1 cellular context compared by ENCODE assay signal in the genomic region with DNA sequence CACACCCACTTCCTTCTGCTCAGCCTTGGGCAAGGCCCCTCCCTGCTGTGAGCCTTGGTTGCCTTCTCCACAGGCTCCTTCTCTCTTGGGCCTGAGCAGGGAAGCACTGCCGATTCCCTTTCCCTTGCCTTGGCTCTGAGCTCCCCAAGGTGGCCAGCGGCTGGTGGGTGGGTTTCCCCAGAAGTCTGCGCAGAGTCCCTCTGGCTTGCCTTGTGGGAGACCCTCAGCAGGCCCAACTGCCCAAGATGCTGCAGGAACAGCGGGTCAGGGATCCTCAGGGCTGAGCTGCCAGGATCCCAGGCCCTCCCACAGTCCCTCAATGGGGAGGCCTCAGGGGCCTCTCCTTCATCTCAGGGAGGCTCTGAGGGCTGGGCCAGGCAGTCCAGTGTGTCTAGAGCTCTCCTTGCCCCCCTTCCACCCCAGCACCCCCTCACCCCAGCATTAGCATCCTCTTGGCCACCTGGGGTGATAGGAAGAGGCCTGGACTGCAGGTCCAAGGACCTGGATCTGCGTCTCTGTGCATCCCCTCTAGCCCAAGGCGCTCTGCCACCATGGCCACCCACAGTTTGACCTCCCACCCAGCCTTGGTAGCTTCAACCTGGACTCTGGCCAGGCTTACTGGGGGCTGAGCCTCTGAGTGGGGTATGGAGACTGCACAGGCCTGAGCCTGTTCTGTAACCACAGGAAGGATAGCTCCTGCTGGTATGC.
TF ChIP-seq lines count a peak whose summit lies in the region.

No MANE protein-coding gene starts in this region.

TF ChIP-seq in H1, 55 proteins besides CTCF, POLR2A, EP300 and RAD21 (continued from another document):
- TF ChIP-seq, protein P1, sequence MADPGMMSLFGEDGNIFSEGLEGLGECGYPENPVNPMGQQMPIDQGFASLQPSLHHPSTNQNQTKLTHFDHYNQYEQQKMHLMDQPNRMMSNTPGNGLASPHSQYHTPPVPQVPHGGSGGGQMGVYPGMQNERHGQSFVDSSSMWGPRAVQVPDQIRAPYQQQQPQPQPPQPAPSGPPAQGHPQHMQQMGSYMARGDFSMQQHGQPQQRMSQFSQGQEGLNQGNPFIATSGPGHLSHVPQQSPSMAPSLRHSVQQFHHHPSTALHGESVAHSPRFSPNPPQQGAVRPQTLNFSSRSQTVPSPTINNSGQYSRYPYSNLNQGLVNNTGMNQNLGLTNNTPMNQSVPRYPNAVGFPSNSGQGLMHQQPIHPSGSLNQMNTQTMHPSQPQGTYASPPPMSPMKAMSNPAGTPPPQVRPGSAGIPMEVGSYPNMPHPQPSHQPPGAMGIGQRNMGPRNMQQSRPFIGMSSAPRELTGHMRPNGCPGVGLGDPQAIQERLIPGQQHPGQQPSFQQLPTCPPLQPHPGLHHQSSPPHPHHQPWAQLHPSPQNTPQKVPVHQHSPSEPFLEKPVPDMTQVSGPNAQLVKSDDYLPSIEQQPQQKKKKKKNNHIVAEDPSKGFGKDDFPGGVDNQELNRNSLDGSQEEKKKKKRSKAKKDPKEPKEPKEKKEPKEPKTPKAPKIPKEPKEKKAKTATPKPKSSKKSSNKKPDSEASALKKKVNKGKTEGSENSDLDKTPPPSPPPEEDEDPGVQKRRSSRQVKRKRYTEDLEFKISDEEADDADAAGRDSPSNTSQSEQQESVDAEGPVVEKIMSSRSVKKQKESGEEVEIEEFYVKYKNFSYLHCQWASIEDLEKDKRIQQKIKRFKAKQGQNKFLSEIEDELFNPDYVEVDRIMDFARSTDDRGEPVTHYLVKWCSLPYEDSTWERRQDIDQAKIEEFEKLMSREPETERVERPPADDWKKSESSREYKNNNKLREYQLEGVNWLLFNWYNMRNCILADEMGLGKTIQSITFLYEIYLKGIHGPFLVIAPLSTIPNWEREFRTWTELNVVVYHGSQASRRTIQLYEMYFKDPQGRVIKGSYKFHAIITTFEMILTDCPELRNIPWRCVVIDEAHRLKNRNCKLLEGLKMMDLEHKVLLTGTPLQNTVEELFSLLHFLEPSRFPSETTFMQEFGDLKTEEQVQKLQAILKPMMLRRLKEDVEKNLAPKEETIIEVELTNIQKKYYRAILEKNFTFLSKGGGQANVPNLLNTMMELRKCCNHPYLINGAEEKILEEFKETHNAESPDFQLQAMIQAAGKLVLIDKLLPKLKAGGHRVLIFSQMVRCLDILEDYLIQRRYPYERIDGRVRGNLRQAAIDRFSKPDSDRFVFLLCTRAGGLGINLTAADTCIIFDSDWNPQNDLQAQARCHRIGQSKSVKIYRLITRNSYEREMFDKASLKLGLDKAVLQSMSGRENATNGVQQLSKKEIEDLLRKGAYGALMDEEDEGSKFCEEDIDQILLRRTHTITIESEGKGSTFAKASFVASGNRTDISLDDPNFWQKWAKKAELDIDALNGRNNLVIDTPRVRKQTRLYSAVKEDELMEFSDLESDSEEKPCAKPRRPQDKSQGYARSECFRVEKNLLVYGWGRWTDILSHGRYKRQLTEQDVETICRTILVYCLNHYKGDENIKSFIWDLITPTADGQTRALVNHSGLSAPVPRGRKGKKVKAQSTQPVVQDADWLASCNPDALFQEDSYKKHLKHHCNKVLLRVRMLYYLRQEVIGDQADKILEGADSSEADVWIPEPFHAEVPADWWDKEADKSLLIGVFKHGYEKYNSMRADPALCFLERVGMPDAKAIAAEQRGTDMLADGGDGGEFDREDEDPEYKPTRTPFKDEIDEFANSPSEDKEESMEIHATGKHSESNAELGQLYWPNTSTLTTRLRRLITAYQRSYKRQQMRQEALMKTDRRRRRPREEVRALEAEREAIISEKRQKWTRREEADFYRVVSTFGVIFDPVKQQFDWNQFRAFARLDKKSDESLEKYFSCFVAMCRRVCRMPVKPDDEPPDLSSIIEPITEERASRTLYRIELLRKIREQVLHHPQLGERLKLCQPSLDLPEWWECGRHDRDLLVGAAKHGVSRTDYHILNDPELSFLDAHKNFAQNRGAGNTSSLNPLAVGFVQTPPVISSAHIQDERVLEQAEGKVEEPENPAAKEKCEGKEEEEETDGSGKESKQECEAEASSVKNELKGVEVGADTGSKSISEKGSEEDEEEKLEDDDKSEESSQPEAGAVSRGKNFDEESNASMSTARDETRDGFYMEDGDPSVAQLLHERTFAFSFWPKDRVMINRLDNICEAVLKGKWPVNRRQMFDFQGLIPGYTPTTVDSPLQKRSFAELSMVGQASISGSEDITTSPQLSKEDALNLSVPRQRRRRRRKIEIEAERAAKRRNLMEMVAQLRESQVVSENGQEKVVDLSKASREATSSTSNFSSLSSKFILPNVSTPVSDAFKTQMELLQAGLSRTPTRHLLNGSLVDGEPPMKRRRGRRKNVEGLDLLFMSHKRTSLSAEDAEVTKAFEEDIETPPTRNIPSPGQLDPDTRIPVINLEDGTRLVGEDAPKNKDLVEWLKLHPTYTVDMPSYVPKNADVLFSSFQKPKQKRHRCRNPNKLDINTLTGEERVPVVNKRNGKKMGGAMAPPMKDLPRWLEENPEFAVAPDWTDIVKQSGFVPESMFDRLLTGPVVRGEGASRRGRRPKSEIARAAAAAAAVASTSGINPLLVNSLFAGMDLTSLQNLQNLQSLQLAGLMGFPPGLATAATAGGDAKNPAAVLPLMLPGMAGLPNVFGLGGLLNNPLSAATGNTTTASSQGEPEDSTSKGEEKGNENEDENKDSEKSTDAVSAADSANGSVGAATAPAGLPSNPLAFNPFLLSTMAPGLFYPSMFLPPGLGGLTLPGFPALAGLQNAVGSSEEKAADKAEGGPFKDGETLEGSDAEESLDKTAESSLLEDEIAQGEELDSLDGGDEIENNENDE (IDR thresholded peaks at IDR 0.05; ENCODE audit: insufficient replicate concordance, low read length): no peak
- no peak for TF ChIP-seq CBX5 (IDR thresholded peaks at IDR 0.05; ENCODE audit: low read depth, low read length)
- TF ChIP-seq, protein P2, sequence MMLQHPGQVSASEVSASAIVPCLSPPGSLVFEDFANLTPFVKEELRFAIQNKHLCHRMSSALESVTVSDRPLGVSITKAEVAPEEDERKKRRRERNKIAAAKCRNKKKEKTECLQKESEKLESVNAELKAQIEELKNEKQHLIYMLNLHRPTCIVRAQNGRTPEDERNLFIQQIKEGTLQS (IDR thresholded peaks at IDR 0.05; ENCODE audit: insufficient read depth, low read depth, low read length): no peak
- no peak for TF ChIP-seq CEBPB (IDR thresholded peaks at IDR 0.05; ENCODE audit: low read depth, low read length)
- TF ChIP-seq, protein P3, sequence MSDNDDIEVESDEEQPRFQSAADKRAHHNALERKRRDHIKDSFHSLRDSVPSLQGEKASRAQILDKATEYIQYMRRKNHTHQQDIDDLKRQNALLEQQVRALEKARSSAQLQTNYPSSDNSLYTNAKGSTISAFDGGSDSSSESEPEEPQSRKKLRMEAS (IDR thresholded peaks at IDR 0.05): no peak
- TF ChIP-seq BACH1 (IDR thresholded peaks at IDR 0.05; ENCODE audit: low read length): no peak
- no peak for TF ChIP-seq EZH2 (IDR thresholded peaks at IDR 0.05; ENCODE audit: low read depth, low read length, severe bottlenecking)
- no peak for TF ChIP-seq SIRT6 (IDR thresholded peaks at IDR 0.05; ENCODE audit: low read length)
- no peak for TF ChIP-seq HDAC6 (IDR thresholded peaks at IDR 0.05; ENCODE audit: low read depth, low read length)
- no peak for TF ChIP-seq SIX5 (IDR thresholded peaks at IDR 0.05; ENCODE audit: low read depth, low read length)
- TF ChIP-seq CBX8 (IDR thresholded peaks at IDR 0.05; ENCODE audit: borderline replicate concordance, low read depth, low read length): no peak
- TF ChIP-seq GABPA (IDR thresholded peaks at IDR 0.05; ENCODE audit: borderline replicate concordance, insufficient read depth, low read length): no peak
- no peak for TF ChIP-seq BRCA1 (IDR thresholded peaks at IDR 0.05; ENCODE audit: low read depth, low read length)
- TF ChIP-seq KDM4A (IDR thresholded peaks at IDR 0.05; ENCODE audit: low read depth, low read length, severe bottlenecking): no peak
TF ChIP-seq in H1: peak in this region for 0.
